1 cellular context compared by ENCODE assay signal in genomic region chr11:65925397-65925796, GRCh38.
TF ChIP-seq lines count a peak whose summit lies in the region.

No MANE protein-coding gene starts in this region.

TF ChIP-seq in SK-N-SH treated with all-trans-retinoic acid at 6 μM for 48 hours, 23 proteins besides CTCF, POLR2A, EP300 and RAD21 (continued from another document):
- TF ChIP-seq POU6F1 (CRISPR knock-in tag; IDR thresholded peaks at IDR 0.05; ENCODE audit: borderline replicate concordance, low read depth), result no peak
